10 cellular contexts compared by ENCODE assay signal in genomic region chr10:7797582-7797981, GRCh38. TPM values are rescaled to one million over a fixed set of nuclear protein-coding genes. Genes with fewer than 3 reads are reported as not detected.
A peak's percentile ranks its signal among the peaks of the same experiment; 100 is the strongest.
DNase-seq lines count a peak whose midpoint lies in the region; ATAC-seq and TF ChIP-seq lines count a peak whose summit lies in the region.
"Had no signal": no experiment of that assay in that cellular context is flagged by ENCODE, and none has a peak within 500 bp of the region (broad histone marks: within the 10 kb centered on the region; RNA-seq: fewer than 3 reads in every experiment).

No MANE protein-coding gene starts in this region.

- no peak overlapping the region for H2BK20ac ChIP-seq in IMR-90 (ENCODE audit: low read depth, low read length)

- H3K9me3 Mint-ChIP-seq in T-cell: no peaks in the 10 kb centered on the region

- H3K14ac ChIP-seq in IMR-90 (replicated peaks; ENCODE audit: low read depth, low read length): no peak overlapping the region

- peak overlapping the region; percentile 90 for H2BK5ac ChIP-seq in IMR-90 (ENCODE audit: low read depth, low read length, poor library complexity, severe bottlenecking)

- H3K4me3 Mint-ChIP-seq in T-cell: no peak overlapping the region

- no peak for TF ChIP-seq POLR2A in IMR-90 (IDR thresholded peaks at IDR 0.05; ENCODE audit: low read depth, low read length)

- H3K18ac ChIP-seq in IMR-90 (ENCODE audit: low read depth, low read length): no peak overlapping the region

- H3K4me1 ChIP-seq in IMR-90 (ENCODE audit: control insufficient read depth, insufficient read depth, low read length): peaks cover 9% of the 10 kb centered on the region

- peaks cover 31 to 45% (median 44%) of the 10 kb centered on the region in 3 donors for H3K4me1 Mint-ChIP-seq in T-cell

- no peak overlapping the region for H2AK5ac ChIP-seq in IMR-90 (ENCODE audit: low read depth, low read length)

- peaks cover 47% of the 10 kb centered on the region for H3K36me3 Mint-ChIP-seq in T-cell

- ATAC-seq in IMR-90 (ENCODE audit: low read depth): peak; percentile 98
- ATAC-seq in HG02870 (IDR thresholded peaks at IDR 0.05; ENCODE audit: unreplicated experiment): no peak
- no peak for ATAC-seq in T-cell (replicated peaks in 1 of 4)
- ATAC-seq in HG02981 (IDR thresholded peaks at IDR 0.05; ENCODE audit: unreplicated experiment): no peak

- no peak overlapping the region for H4K91ac ChIP-seq in IMR-90 (ENCODE audit: insufficient read depth, low read depth, low read length)

- H3K79me1 ChIP-seq in IMR-90 (ENCODE audit: low read depth in 1 of 2, low read length in 2 of 2): peaks cover 14 to 33% of the 10 kb centered on the region in 2 experiments

- no peak for TF ChIP-seq RAD21 in IMR-90 (IDR thresholded peaks at IDR 0.05; ENCODE audit: low read length)

- DNase-seq in AG08396 (ENCODE audit: low spot score): peak; percentile 85
- DNase-seq in IMR-90: peak; percentile 96
- peak; percentile 98 for DNase-seq in amniotic epithelial cell (ENCODE audit: low read depth)
- peak; percentile 85 for DNase-seq in islet precursor cell
- DNase-seq in T-cell: no peak
- DNase-seq in activated naive CD4-positive, alpha-beta T cell treated with anti-CD3 and anti-CD28 coated beads, Interleukin-2, amount 50 U/mL, for 16 hours: no peak
- DNase-seq: activated T-cell treated with anti-CD3 and anti-CD28 coated beads, Interleukin-2, amount 50 U/mL, for 48 hours had no signal

- intact Hi-C loops in IMR-90 (cut with micrococcal nuclease): no loop called here

- H4K20me1 ChIP-seq in IMR-90 (ENCODE audit: insufficient read depth, low read length): peaks cover 21% of the 10 kb centered on the region; the same call in 1 of the 2 replicates

- CTCF ChIA-PET in IMR-90 (lab: Yijun Ruan, JAX) (no interaction called here), T-cell (lab: Charles Lee) (interaction anchor here in 1 of 2 donors (0.5 kb wide), 2 partner anchors 281 to 869 kb away, joined by 3 read pairs; no protein-coding TSS in a partner anchor)

- H3K9ac ChIP-seq in IMR-90 (ENCODE audit: low read depth, low read length): no peak overlapping the region
- H3K9ac ChIP-seq: parathyroid adenoma had no signal

- no peak overlapping the region for H2BK120ac ChIP-seq in IMR-90 (ENCODE audit: low read depth, low read length)

- POLR2A ChIA-PET in IMR-90 (lab: Charles Lee; ENCODE audit: unreplicated experiment): interaction anchor here (1.1 kb wide), 1 partner anchor 10 kb away, joined by 6 read pairs; the partner anchor contains the start of genes ATP5F1C and KIN
- POLR2A ChIA-PET in T-cell (lab: Charles Lee): no interaction called here

- peaks cover 15% of the 10 kb centered on the region for H3K36me3 ChIP-seq in IMR-90 (ENCODE audit: control insufficient read depth, insufficient read depth, low read length)

- no peaks in the 10 kb centered on the region for H3K27me3 ChIP-seq in IMR-90 (ENCODE audit: control insufficient read depth, insufficient read depth, low read length)

- H3K4ac ChIP-seq in IMR-90 (ENCODE audit: low read depth, low read length): no peak overlapping the region

- H3K4me2 ChIP-seq in IMR-90 (ENCODE audit: low read depth, low read length): 0 out of 2 replicates have a peak overlapping the region, but pooled peaks have one; percentile 62

- no CpG with 5 or more reads among the region's 6 CpGs for WGBS in IMR-90 (ENCODE audit: extremely low coverage in 2 of 2, insufficient read length in 1 of 2), 2 experiments

- H3K56ac ChIP-seq in IMR-90 (ENCODE audit: extremely low read depth, insufficient read depth, low read length): no peak overlapping the region

- no peaks in the 10 kb centered on the region for H3K9me3 ChIP-seq in IMR-90 (ENCODE audit: control insufficient read depth, insufficient read depth, low read length)

- dilution Hi-C loops in IMR-90 (cut with HindIII; ENCODE audit: low sequenced_read_pairs, unreplicated experiment): no loop called here

- H3K4me3 ChIP-seq in IMR-90 (ENCODE audit: insufficient read depth, low read depth, low read length): no peak overlapping the region

- H4K5ac ChIP-seq in IMR-90 (ENCODE audit: low read depth, low read length): no peak overlapping the region

- no TSS peak for BruUV-seq in IMR-90 (replicated peaks; lab: Mats Ljungman, UMichigan)

- no peak overlapping the region for H2AK9ac ChIP-seq in IMR-90 (replicated peaks; ENCODE audit: low read depth, low read length, poor library complexity)

- no peak overlapping the region for H2BK15ac ChIP-seq in IMR-90 (ENCODE audit: low read depth, low read length)

- no peak overlapping the region for H3K27ac Mint-ChIP-seq in T-cell

- no peaks in the 10 kb centered on the region for H3K27me3 Mint-ChIP-seq in T-cell

- H2AFZ ChIP-seq in IMR-90 (replicated peaks; ENCODE audit: low read length, poor library complexity): no peak overlapping the region
- H2AFZ ChIP-seq: parathyroid adenoma had no signal

- H3K27ac ChIP-seq in IMR-90 (ENCODE audit: insufficient read depth, low read length): peak overlapping the region; percentile 29; the same call in 1 of the 2 replicates
- H3K27ac ChIP-seq: parathyroid adenoma had no signal

- TF ChIP-seq CTCF in IMR-90 (conservative IDR thresholded peaks at IDR 0.05; ENCODE audit: low read depth, low read length): no peak

- in situ Hi-C loops in IMR-90 (cut with MboI; ENCODE audit: low sequenced_read_pairs): loop anchor here (25.0 kb wide), 1 partner anchor 1060 kb away; no protein-coding TSS in a partner anchor

- no peak overlapping the region for H4K8ac ChIP-seq in IMR-90 (ENCODE audit: low read depth in 2 of 2, low read length in 2 of 2)

- H3K9me1 ChIP-seq in IMR-90 (ENCODE audit: insufficient read depth, low read length): 0 out of 2 replicates have a peak, but pooled peaks cover 3% of the 10 kb centered on the region

- H3K23ac ChIP-seq in IMR-90 (ENCODE audit: low read depth, low read length): no peak overlapping the region

TF ChIP-seq in IMR-90, 13 proteins besides CTCF, POLR2A, EP300 and RAD21:
- TF ChIP-seq MAFK (IDR thresholded peaks at IDR 0.05; ENCODE audit: low read depth, low read length): no peak
- TF ChIP-seq CHD1 (IDR thresholded peaks at IDR 0.05; ENCODE audit: low read depth, low read length): no peak
- TF ChIP-seq RCOR1 (IDR thresholded peaks at IDR 0.05; ENCODE audit: insufficient replicate concordance, low read length): peak; percentile 30
- TF ChIP-seq FOS (IDR thresholded peaks at IDR 0.05; ENCODE audit: low read depth, low read length): peak; percentile 93
- TF ChIP-seq RFX5 (IDR thresholded peaks at IDR 0.05; ENCODE audit: low read depth, low read length): 0 out of 2 replicates have a peak, but pooled peaks have one; percentile 10
- no peak for TF ChIP-seq MXI1 (IDR thresholded peaks at IDR 0.05; ENCODE audit: borderline replicate concordance, low read depth, low read length)
- TF ChIP-seq MAZ (IDR thresholded peaks at IDR 0.05; ENCODE audit: borderline replicate concordance, low read depth, low read length): peak; percentile 76; the same call in 1 of the 2 replicates
- TF ChIP-seq BHLHE40 (IDR thresholded peaks at IDR 0.05; ENCODE audit: low read depth, low read length): peak; percentile 77; the same call in 1 of the 2 replicates
TF ChIP-seq in IMR-90: peak in this region for 5.

RNA-seq across cellular contexts. Expression of gene ATP5F1C, which starts 9.6 kb away (rescaled TPM):
- 343 and 367 TPM in 2 replicates for total RNA-seq in IMR-90 (2012; rRNA removed)
- 357 and 382 TPM in 2 replicates for polyA plus RNA-seq in IMR-90 (2012; rRNA removed)
- polyA plus RNA-seq in IMR-90 (2012; cell fraction: cytosol; rRNA removed): 102 and 204 TPM in 2 replicates
- polyA plus RNA-seq in IMR-90 (2012; cell fraction: nucleus; rRNA removed; ENCODE audit: low replicate concordance): 118 and 283 TPM in 2 replicates
- total RNA-seq in T-cell: 100 to 1,000 TPM in 4 of 5 donors, 10 to 100 TPM in 1; 94.4 to 132 (median 111) TPM

RNA-seq across cellular contexts. Expression of gene KIN, which starts 9.8 kb away (rescaled TPM):
- 3.0 and 6.1 TPM in 2 replicates for total RNA-seq in IMR-90 (2012; rRNA removed)
- 4.2 and 6.4 TPM in 2 replicates for polyA plus RNA-seq in IMR-90 (2012; rRNA removed)
- 0.41 and 0.61 TPM in 2 replicates for polyA plus RNA-seq in IMR-90 (2012; cell fraction: cytosol; rRNA removed)
- 1.6 and 8.8 TPM in 2 replicates for polyA plus RNA-seq in IMR-90 (2012; cell fraction: nucleus; rRNA removed; ENCODE audit: low replicate concordance)
- 10 to 100 TPM in 3 of 5 donors, 1 to 10 TPM in 2; 7.1 to 13.3 (median 10.0) TPM for total RNA-seq in T-cell

RNA-seq across cellular contexts. Expression of gene TAF3, which starts 20.7 kb away (rescaled TPM):
- total RNA-seq in IMR-90 (2012; rRNA removed) (1.4 TPM in 2 replicates), T-cell (10 to 100 TPM; 18.2 to 21.8 (median 20.0) TPM)
- 2.2 and 2.3 TPM in 2 replicates for polyA plus RNA-seq in IMR-90 (2012; rRNA removed)
- 1.4 and 1.6 TPM in 2 replicates for polyA plus RNA-seq in IMR-90 (2012; cell fraction: cytosol; rRNA removed)
- 1.4 and 2.0 TPM in 2 replicates for polyA plus RNA-seq in IMR-90 (2012; cell fraction: nucleus; rRNA removed; ENCODE audit: low replicate concordance)

Comparison
In these comparisons a context has a peak if more than half of its experiments do, and no peak if none do; other contexts are left out.
1. DNase-seq: peak in AG08396 (single experiment), IMR-90 (single experiment), amniotic epithelial cell (single experiment) and islet precursor cell (single experiment); none in T-cell (0 of 34) and activated naive CD4-positive, alpha-beta T cell treated with anti-CD3 and anti-CD28 coated beads, Interleukin-2, amount 50 U/mL, for 16 hours (single experiment).